Comparison of ENCODE assay signal across 39 cellular contexts in genomic region chr17:35744830-35745229, GRCh38. TPM values are rescaled to one million over a fixed set of nuclear protein-coding genes. Genes with fewer than 3 reads are reported as not detected.
"Had no signal": no experiment of that assay in that cellular context is flagged by ENCODE, and none has a peak within 500 bp of the region (broad histone marks: within the 10 kb centered on the region; RNA-seq: fewer than 3 reads in every experiment).

No MANE protein-coding gene starts in this region.

- H3K9me3 ChIP-seq: adrenal gland, body of pancreas, breast epithelium had no signal

- H3K4me3 ChIP-seq: adrenal gland, body of pancreas, breast epithelium had no signal

- H3K36me3 Mint-ChIP-seq: activated CD4-positive, alpha-beta memory T cell treated with anti-CD3 and anti-CD28 coated beads for 36 hours; activated naive CD4-positive, alpha-beta T cell treated with anti-CD3 and anti-CD28 coated beads, Interleukin-2, amount 50 U/mL, for 72 hours; activated naive CD8-positive, alpha-beta T cell treated with anti-CD3 and anti-CD28 coated beads for 36 hours had no signal

- H3K27ac ChIP-seq: adrenal gland, body of pancreas, brain microvascular endothelial cell, breast epithelium, VCaP had no signal

- H3K36me3 ChIP-seq: adrenal gland, brain microvascular endothelial cell, breast epithelium had no signal

- ATAC-seq: activated CD8-positive, alpha-beta T cell treated with anti-CD3 and anti-CD28 coated beads for 36 hours; activated naive CD4-positive, alpha-beta T cell treated with anti-CD3 and anti-CD28 coated beads, Interleukin-2, amount 50 U/mL, for 72 hours; activated T-cell treated with anti-CD3 and anti-CD28 coated beads, Interleukin-2, amount 50 U/mL, for 4 hours; activated T-cell treated with anti-CD3 and anti-CD28 coated beads, Interleukin-2, amount 50 U/mL, for 72 hours; activated T-helper 17 cell treated with anti-CD3 and anti-CD28 coated beads, Interleukin-2, amount 50 U/mL, for 72 hours; body of pancreas had no signal

- FAIRE-seq: astrocyte, TTC549 had no signal

- H3K27ac Mint-ChIP-seq: activated B cell treated with CpG ODN at 0.5 μM for 24 hours; activated CD4-positive, alpha-beta memory T cell treated with anti-CD3 and anti-CD28 coated beads for 36 hours; activated CD4-positive, alpha-beta T cell treated with anti-CD3 and anti-CD28 coated beads, Interleukin-2, amount 10 ng/mL, durations not matched to agents 24 days and 14 days; activated CD8-positive, alpha-beta T cell treated with anti-CD3 and anti-CD28 coated beads for 36 hours; activated naive CD4-positive, alpha-beta T cell treated with anti-CD3 and anti-CD28 coated beads for 36 hours; activated naive CD4-positive, alpha-beta T cell treated with anti-CD3 and anti-CD28 coated beads, Interleukin-2, amount 50 U/mL, for 72 hours; activated naive CD8-positive, alpha-beta T cell treated with anti-CD3 and anti-CD28 coated beads for 36 hours; activated T-cell treated with anti-CD3 and anti-CD28 coated beads, Interleukin-2, amount 50 U/mL, for 72 hours; activated T-helper 1 cell treated with anti-CD3 and anti-CD28 coated beads, Interleukin-12 subunit alpha, Interleukin-12 subunit beta, Interleukin-2, Interleukin-4 antibody, amounts not matched to agents 30 ng/mL and 10 ng/mL and 1 ng/mL, durations not matched to agents 14 hours and 24 hours and 36 hours; activated T-helper 17 cell treated with anti-CD3 and anti-CD28 coated beads, Interleukin-2, amount 50 U/mL, for 72 hours; T-helper 1 cell treated with Interleukin-12 subunit alpha and Interleukin-12 subunit beta and Interleukin-4 antibody, amounts not matched to agents 30 μg/mL and 1 μg/mL, for 36 hours; T-helper 2 cell treated with Interferon-gamma antibody and Interleukin-4, amounts not matched to agents 5 μg/mL and 100 μg/mL, for 36 hours had no signal

- DNase-seq: activated B cell treated with CpG ODN at 0.5 μM for 24 hours; activated CD4-positive, alpha-beta memory T cell treated with anti-CD3 and anti-CD28 coated beads for 36 hours; activated CD4-positive, alpha-beta T cell treated with anti-CD3 and anti-CD28 coated beads for 4 hours; activated CD4-positive, alpha-beta T cell treated with anti-CD3 and anti-CD28 coated beads, Interleukin-2, amount 10 ng/mL, durations not matched to agents 24 days and 14 days; activated CD4-positive, alpha-beta T cell treated with anti-CD3 and anti-CD28 coated beads, Interleukin-2, amount 50 U/mL, for 1 hour; activated CD4-positive, alpha-beta T cell treated with anti-CD3 and anti-CD28 coated beads, Interleukin-2, amount 50 U/mL, for 4 hours; activated CD4-positive, CD25-positive, alpha-beta regulatory T cell treated with anti-CD3 and anti-CD28 coated beads, Interleukin-2, amount 50 U/mL, for 72 hours; activated CD8-positive, alpha-beta memory T cell treated with anti-CD3 and anti-CD28 coated beads, Interleukin-2, amount 50 U/mL, for 4 hours; activated CD8-positive, alpha-beta T cell treated with anti-CD3 and anti-CD28 coated beads for 36 hours; activated effector memory CD4-positive, alpha-beta T cell treated with anti-CD3 and anti-CD28 coated beads, Interleukin-2, amount 50 U/mL, for 16 hours; activated gamma-delta T cell treated with Interleukin-2 at 50 U/mL for 16 hours; activated naive CD4-positive, alpha-beta T cell; activated naive CD4-positive, alpha-beta T cell treated with anti-CD3 and anti-CD28 coated beads for 36 hours; activated naive CD4-positive, alpha-beta T cell treated with anti-CD3 and anti-CD28 coated beads, Interleukin-2, amount 50 U/mL, for 16 hours; activated naive CD8-positive, alpha-beta T cell treated with anti-CD3 and anti-CD28 coated beads for 36 hours; activated T-cell treated with anti-CD3 and anti-CD28 coated beads for 4 hours; activated T-cell treated with anti-CD3 and anti-CD28 coated beads, Interleukin-2, amount 50 U/mL, for 1 hour; activated T-cell treated with anti-CD3 and anti-CD28 coated beads, Interleukin-2, amount 50 U/mL, for 4 hours; activated T-cell treated with anti-CD3 and anti-CD28 coated beads, Interleukin-2, amount 50 U/mL, for 72 hours; adrenal gland; amniotic stem cell; aorta; body of pancreas; brain microvascular endothelial cell; central memory CD4-positive, alpha-beta T cell; T-helper 2 cell; T-helper 9 cell had no signal

- H3K9me3 Mint-ChIP-seq: activated B cell treated with CpG ODN at 0.5 μM for 24 hours; activated CD4-positive, alpha-beta memory T cell treated with anti-CD3 and anti-CD28 coated beads for 36 hours; activated CD4-positive, alpha-beta T cell treated with anti-CD3 and anti-CD28 coated beads, Interleukin-2, amount 10 ng/mL, durations not matched to agents 24 days and 14 days; activated CD8-positive, alpha-beta T cell treated with anti-CD3 and anti-CD28 coated beads for 36 hours; activated naive CD4-positive, alpha-beta T cell treated with anti-CD3 and anti-CD28 coated beads for 36 hours; activated naive CD4-positive, alpha-beta T cell treated with anti-CD3 and anti-CD28 coated beads, Interleukin-2, amount 50 U/mL, for 72 hours; activated naive CD8-positive, alpha-beta T cell treated with anti-CD3 and anti-CD28 coated beads for 36 hours; activated T-cell treated with anti-CD3 and anti-CD28 coated beads, Interleukin-2, amount 50 U/mL, for 4 hours; activated T-cell treated with anti-CD3 and anti-CD28 coated beads, Interleukin-2, amount 50 U/mL, for 72 hours; activated T-helper 1 cell treated with anti-CD3 and anti-CD28 coated beads, Interleukin-12 subunit alpha, Interleukin-12 subunit beta, Interleukin-2, Interleukin-4 antibody, amounts not matched to agents 30 ng/mL and 10 ng/mL and 1 ng/mL, durations not matched to agents 14 hours and 24 hours and 36 hours; activated T-helper 17 cell treated with anti-CD3 and anti-CD28 coated beads, Interleukin-2, amount 50 U/mL, for 72 hours; T-helper 1 cell treated with Interleukin-12 subunit alpha and Interleukin-12 subunit beta and Interleukin-4 antibody, amounts not matched to agents 30 μg/mL and 1 μg/mL, for 36 hours; T-helper 2 cell treated with Interferon-gamma antibody and Interleukin-4, amounts not matched to agents 5 μg/mL and 100 μg/mL, for 36 hours had no signal

- H3K4me3 Mint-ChIP-seq: activated B cell treated with CpG ODN at 0.5 μM for 24 hours; activated CD4-positive, alpha-beta memory T cell treated with anti-CD3 and anti-CD28 coated beads for 36 hours; activated CD4-positive, alpha-beta T cell treated with anti-CD3 and anti-CD28 coated beads, Interleukin-2, amount 10 ng/mL, durations not matched to agents 24 days and 14 days; activated CD8-positive, alpha-beta T cell treated with anti-CD3 and anti-CD28 coated beads for 36 hours; activated naive CD4-positive, alpha-beta T cell treated with anti-CD3 and anti-CD28 coated beads for 36 hours; activated naive CD8-positive, alpha-beta T cell treated with anti-CD3 and anti-CD28 coated beads for 36 hours; activated T-cell treated with anti-CD3 and anti-CD28 coated beads, Interleukin-2, amount 50 U/mL, for 4 hours; activated T-cell treated with anti-CD3 and anti-CD28 coated beads, Interleukin-2, amount 50 U/mL, for 72 hours; activated T-helper 1 cell treated with anti-CD3 and anti-CD28 coated beads, Interleukin-12 subunit alpha, Interleukin-12 subunit beta, Interleukin-2, Interleukin-4 antibody, amounts not matched to agents 30 ng/mL and 10 ng/mL and 1 ng/mL, durations not matched to agents 14 hours and 24 hours and 36 hours; activated T-helper 17 cell treated with anti-CD3 and anti-CD28 coated beads, Interleukin-2, amount 50 U/mL, for 72 hours; T-helper 1 cell treated with Interleukin-12 subunit alpha and Interleukin-12 subunit beta and Interleukin-4 antibody, amounts not matched to agents 30 μg/mL and 1 μg/mL, for 36 hours; T-helper 2 cell treated with Interferon-gamma antibody and Interleukin-4, amounts not matched to agents 5 μg/mL and 100 μg/mL, for 36 hours had no signal

RNA-seq across cellular contexts. Expression of gene GAS2L2, which starts 8.2 kb away (rescaled TPM):
- total RNA-seq: activated B cell treated with CpG ODN at 0.5 μM for 24 hours; activated CD4-positive, alpha-beta memory T cell treated with anti-CD3 and anti-CD28 coated beads for 36 hours; activated CD4-positive, alpha-beta T cell treated with anti-CD3 and anti-CD28 coated beads, Interleukin-2, amount 10 ng/mL, durations not matched to agents 24 days and 14 days; activated T-helper 17 cell treated with anti-CD3 and anti-CD28 coated beads, Interleukin-2, amount 50 U/mL, for 72 hours; aorta; body of pancreas had no signal

RNA-seq across cellular contexts. Expression of gene C17orf50, which starts 15.9 kb away (rescaled TPM):
- total RNA-seq: activated B cell treated with CpG ODN at 0.5 μM for 24 hours; activated CD4-positive, alpha-beta memory T cell treated with anti-CD3 and anti-CD28 coated beads for 36 hours; activated CD4-positive, alpha-beta T cell treated with anti-CD3 and anti-CD28 coated beads, Interleukin-2, amount 10 ng/mL, durations not matched to agents 24 days and 14 days; activated CD8-positive, alpha-beta memory T cell treated with anti-CD3 and anti-CD28 coated beads for 36 hours; activated CD8-positive, alpha-beta T cell treated with anti-CD3 and anti-CD28 coated beads for 36 hours; activated naive CD4-positive, alpha-beta T cell treated with anti-CD3 and anti-CD28 coated beads for 36 hours; activated naive CD4-positive, alpha-beta T cell treated with anti-CD3 and anti-CD28 coated beads, Interleukin-2, amount 50 U/mL, for 72 hours; activated naive CD8-positive, alpha-beta T cell treated with anti-CD3 and anti-CD28 coated beads for 36 hours; activated T-cell treated with anti-CD3 and anti-CD28 coated beads, Interleukin-2, amount 50 U/mL, for 4 hours; activated T-cell treated with anti-CD3 and anti-CD28 coated beads, Interleukin-2, amount 50 U/mL, for 72 hours; activated T-helper 1 cell treated with anti-CD3 and anti-CD28 coated beads, Interleukin-12 subunit alpha, Interleukin-12 subunit beta, Interleukin-2, Interleukin-4 antibody, amounts not matched to agents 30 ng/mL and 10 ng/mL and 1 ng/mL, durations not matched to agents 14 hours and 24 hours and 36 hours; activated T-helper 17 cell treated with anti-CD3 and anti-CD28 coated beads, Interleukin-2, amount 50 U/mL, for 72 hours; aorta; astrocyte; body of pancreas; breast epithelium; cardiac septum; cerebellum had no signal
- polyA plus RNA-seq: aorta had no signal

RNA-seq across cellular contexts. Expression of gene MMP28, which starts 50.6 kb away (rescaled TPM):
- total RNA-seq: activated B cell treated with CpG ODN at 0.5 μM for 24 hours; activated CD4-positive, alpha-beta memory T cell treated with anti-CD3 and anti-CD28 coated beads for 36 hours; activated CD4-positive, alpha-beta T cell treated with anti-CD3 and anti-CD28 coated beads, Interleukin-2, amount 10 ng/mL, durations not matched to agents 24 days and 14 days; activated CD8-positive, alpha-beta memory T cell treated with anti-CD3 and anti-CD28 coated beads for 36 hours; activated T-helper 1 cell treated with anti-CD3 and anti-CD28 coated beads, Interleukin-12 subunit alpha, Interleukin-12 subunit beta, Interleukin-2, Interleukin-4 antibody, amounts not matched to agents 30 ng/mL and 10 ng/mL and 1 ng/mL, durations not matched to agents 14 hours and 24 hours and 36 hours; activated T-helper 17 cell treated with anti-CD3 and anti-CD28 coated beads, Interleukin-2, amount 50 U/mL, for 72 hours had no signal
